In genomic region chr11:69355346-69355940, GRCh38 we compare ENCODE assay signal across 28 cellular contexts.
DNase-seq lines count a peak whose midpoint lies in the region; ATAC-seq and TF ChIP-seq lines count a peak whose summit lies in the region.
"Had no signal": no experiment of that assay in that cellular context is flagged by ENCODE, and none has a peak within 500 bp of the region (broad histone marks: within the 10 kb centered on the region; RNA-seq: fewer than 3 reads in every experiment).

No MANE protein-coding gene starts in this region.

- H3K27ac ChIP-seq in lower lobe of right lung: no peak overlapping the region
- H3K27ac ChIP-seq: 22Rv1, epithelial cell of prostate, heart left ventricle, ovary, tibial artery, WERI-Rb-1 had no signal

- no peak for TF ChIP-seq CTCF in lower lobe of right lung (IDR thresholded peaks at IDR 0.05)

- H3K27me3 Mint-ChIP-seq in activated CD4-positive, alpha-beta T cell treated with anti-CD3 and anti-CD28 coated beads, Interleukin-2, amount 10 ng/mL, durations not matched to agents 24 days and 14 days: peaks cover 5% of the 10 kb centered on the region
- H3K27me3 Mint-ChIP-seq: activated naive CD8-positive, alpha-beta T cell; stimulated activated naive CD8-positive, alpha-beta T cell treated with anti-CD3 and anti-CD28 coated beads, Interleukin-15, Interleukin-2, amounts not matched to agents 100 ng/mL and 50 ng/mL, for 24 hours had no signal

- H3K9me3 Mint-ChIP-seq in activated CD4-positive, alpha-beta T cell treated with anti-CD3 and anti-CD28 coated beads, Interleukin-2, amount 10 ng/mL, durations not matched to agents 24 days and 14 days: peaks cover 3% of the 10 kb centered on the region
- H3K9me3 Mint-ChIP-seq: central memory CD8-positive, alpha-beta T cell had no signal

- no peak overlapping the region for H3K4me3 Mint-ChIP-seq in activated CD4-positive, alpha-beta T cell treated with anti-CD3 and anti-CD28 coated beads, Interleukin-2, amount 10 ng/mL, durations not matched to agents 24 days and 14 days
- H3K4me3 Mint-ChIP-seq: activated naive CD8-positive, alpha-beta T cell; activated T-cell treated with anti-CD3 and anti-CD28 coated beads, Interleukin-2, amount 50 U/mL, for 4 hours; CD8-positive, alpha-beta T cell; central memory CD8-positive, alpha-beta T cell; mesothelial cell of epicardium; naive thymus-derived CD8-positive, alpha-beta T cell; stimulated activated naive CD8-positive, alpha-beta T cell treated with anti-CD3 and anti-CD28 coated beads, Interleukin-15, Interleukin-2, amounts not matched to agents 100 ng/mL and 50 ng/mL, for 24 hours had no signal

- H3K4me3 ChIP-seq in lower lobe of right lung: no peak overlapping the region
- H3K4me3 ChIP-seq: heart left ventricle, ovary, tibial artery had no signal

- no peaks in the 10 kb centered on the region for H3K4me1 ChIP-seq in lower lobe of right lung
- H3K4me1 ChIP-seq: tibial artery had no signal

- no peaks in the 10 kb centered on the region for H3K27me3 ChIP-seq in lower lobe of right lung (ENCODE audit: low read depth)
- H3K27me3 ChIP-seq: heart left ventricle, ovary had no signal

- no peaks in the 10 kb centered on the region for H3K36me3 Mint-ChIP-seq in activated CD4-positive, alpha-beta T cell treated with anti-CD3 and anti-CD28 coated beads, Interleukin-2, amount 10 ng/mL, durations not matched to agents 24 days and 14 days (ENCODE audit: low read depth)
- H3K36me3 Mint-ChIP-seq: CD8-positive, alpha-beta T cell; mesothelial cell of epicardium; naive thymus-derived CD8-positive, alpha-beta T cell had no signal

- H3K36me3 ChIP-seq in lower lobe of right lung: no peaks in the 10 kb centered on the region
- H3K36me3 ChIP-seq: heart left ventricle, ovary, tibial artery, WERI-Rb-1 had no signal

- no peak overlapping the region for H3K27ac Mint-ChIP-seq in activated CD4-positive, alpha-beta T cell treated with anti-CD3 and anti-CD28 coated beads, Interleukin-2, amount 10 ng/mL, durations not matched to agents 24 days and 14 days
- H3K27ac Mint-ChIP-seq: activated naive CD8-positive, alpha-beta T cell; CD8-positive, alpha-beta T cell; mesothelial cell of epicardium; naive thymus-derived CD8-positive, alpha-beta T cell; stimulated activated naive CD8-positive, alpha-beta T cell treated with anti-CD3 and anti-CD28 coated beads, Interleukin-15, Interleukin-2, amounts not matched to agents 100 ng/mL and 50 ng/mL, for 24 hours had no signal

- peaks cover 7% of the 10 kb centered on the region for H3K9me3 ChIP-seq in lower lobe of right lung
- H3K9me3 ChIP-seq: ovary had no signal

- peak; percentile 45 for DNase-seq in activated CD4-positive, alpha-beta T cell treated with anti-CD3 and anti-CD28 coated beads, Interleukin-2, amount 10 ng/mL, durations not matched to agents 24 days and 14 days
- DNase-seq in activated CD4-positive, alpha-beta T cell treated with anti-CD3 and anti-CD28 coated beads for 48 hours: no peak
- peak; percentile 1 for DNase-seq in stimulated activated CD4-positive, alpha-beta T cell treated with anti-CD3 and anti-CD28 coated beads, Interleukin-4, amount 100 ng/mL, for 24 hours
- DNase-seq in stimulated activated CD4-positive, alpha-beta T cell treated with anti-CD3 and anti-CD28 coated beads, Interleukin-4, amount 100 ng/mL, for 4 hours: no peak
- DNase-seq in lower lobe of right lung (peak; percentile 30), OCI-M2 (lab: John Stamatoyannopoulos, UW; ENCODE audit: unreplicated experiment) (no peak), cerebellar cortex (ENCODE audit: low spot score) (no peak), OCI-M1 (lab: John Stamatoyannopoulos, UW) (no peak)
- DNase-seq: activated T-cell treated with anti-CD3 and anti-CD28 coated beads, Interleukin-2, amount 50 U/mL, for 4 hours; AML-193; DMS 273 treated with DMSO at 0.1 percent for 48 hours; heart left ventricle; naive thymus-derived CD8-positive, alpha-beta T cell; NCI-H2081 treated with DMSO at 0.1 percent for 48 hours; NCI-H446; ovary; stimulated activated CD4-positive, alpha-beta T cell treated with anti-CD3 and anti-CD28 coated beads, Interleukin-12 subunit alpha, Interleukin-12 subunit beta, amount 100 ng/mL, for 4 hours; T-helper 9 cell; WERI-Rb-1 had no signal

- H3K4me1 Mint-ChIP-seq in activated CD4-positive, alpha-beta T cell treated with anti-CD3 and anti-CD28 coated beads, Interleukin-2, amount 10 ng/mL, durations not matched to agents 24 days and 14 days: peaks cover 14% of the 10 kb centered on the region
- H3K4me1 Mint-ChIP-seq: central memory CD8-positive, alpha-beta T cell; mesothelial cell of epicardium; naive thymus-derived CD8-positive, alpha-beta T cell had no signal

- intact Hi-C loops in activated CD4-positive, alpha-beta T cell treated with anti-CD3 and anti-CD28 coated beads, Interleukin-2, amount 10 ng/mL, durations not matched to agents 24 days and 14 days (cut with micrococcal nuclease): no loop called here
- intact Hi-C loops in lower lobe of right lung (cut with DNase I): no loop called here

- ATAC-seq in lower lobe of right lung: no peak
- ATAC-seq: activated T-cell treated with anti-CD3 and anti-CD28 coated beads, Interleukin-2, amount 50 U/mL, for 4 hours; CD8-positive, alpha-beta T cell; heart left ventricle; naive thymus-derived CD8-positive, alpha-beta T cell; Right ventricle myocardium inferior had no signal

Comparison
In these comparisons a context has a peak if more than half of its experiments do, and no peak if none do; other contexts are left out.
1. DNase-seq: peak in activated CD4-positive, alpha-beta T cell treated with anti-CD3 and anti-CD28 coated beads, Interleukin-2, amount 10 ng/mL, durations not matched to agents 24 days and 14 days (single experiment), stimulated activated CD4-positive, alpha-beta T cell treated with anti-CD3 and anti-CD28 coated beads, Interleukin-4, amount 100 ng/mL, for 24 hours (single experiment) and lower lobe of right lung (single experiment); none in activated CD4-positive, alpha-beta T cell treated with anti-CD3 and anti-CD28 coated beads for 48 hours (single experiment), stimulated activated CD4-positive, alpha-beta T cell treated with anti-CD3 and anti-CD28 coated beads, Interleukin-4, amount 100 ng/mL, for 4 hours (0 of 2), OCI-M2 (single experiment), cerebellar cortex (single experiment) and OCI-M1 (single experiment).